Comparison of ENCODE assay signal across 8 cellular contexts in the genomic region with DNA sequence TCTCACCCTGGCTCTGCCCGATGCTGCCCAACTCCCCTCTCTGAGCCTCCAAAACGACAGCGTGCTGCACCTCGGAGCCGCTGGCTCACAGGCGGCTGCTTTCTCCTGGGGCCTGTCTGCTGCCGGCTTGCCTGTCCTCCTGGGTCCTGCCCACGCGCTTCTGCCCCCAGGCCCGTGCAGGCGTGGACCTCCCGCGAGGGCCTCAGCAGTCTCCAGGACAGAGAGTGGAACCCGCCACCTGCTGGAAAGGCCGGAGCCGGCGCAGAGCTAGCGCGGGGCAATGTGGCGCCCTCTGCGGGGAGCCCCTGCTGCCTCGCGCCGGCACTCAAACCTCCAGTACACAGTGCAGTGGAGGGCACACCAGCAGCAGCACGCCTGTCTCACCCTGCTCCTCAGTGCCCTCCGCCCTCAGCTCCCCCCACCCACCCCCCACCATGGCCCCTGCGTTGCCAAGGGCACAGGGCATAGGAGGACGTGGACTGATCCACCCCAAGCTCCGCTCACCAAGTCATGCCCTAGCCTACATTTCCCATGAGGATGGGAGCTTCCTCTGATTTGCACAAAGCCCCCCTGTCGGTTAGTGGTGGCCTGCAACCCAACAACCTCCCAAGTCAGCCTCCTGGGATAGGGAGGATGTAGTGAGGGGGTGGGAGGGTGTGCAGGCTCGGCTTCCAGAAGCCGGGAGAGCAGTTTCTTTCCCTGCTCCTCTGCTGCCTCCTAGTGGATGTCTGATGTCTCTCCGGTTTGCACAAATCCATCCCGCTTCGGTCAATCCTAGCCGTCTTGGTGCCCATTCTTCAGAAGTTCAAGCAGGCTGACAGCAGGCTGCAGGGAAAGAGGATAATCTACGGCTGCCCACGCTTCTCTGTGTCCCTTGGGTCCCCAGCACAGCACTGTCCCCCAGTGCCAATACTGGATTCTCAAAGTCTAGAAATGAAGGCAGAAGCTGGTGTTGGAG. TPM values are rescaled to one million over a fixed set of nuclear protein-coding genes. Genes with fewer than 3 reads are reported as not detected.
DNase-seq lines count a peak whose midpoint lies in the region; ATAC-seq lines count a peak whose summit lies in the region.

No MANE protein-coding gene starts in this region.

- H3K9me2 ChIP-seq in GM23248 (ENCODE audit: insufficient read depth), result no peaks in the 10 kb centered on the region

- H3K36me3 ChIP-seq in GM23248 (ENCODE audit: low read depth), result no peaks in the 10 kb centered on the region
- no peaks in the 10 kb centered on the region for H3K36me3 ChIP-seq in rectal smooth muscle tissue (ENCODE audit: control insufficient read depth, insufficient read depth, low read length)

- in situ Hi-C loops in GM23248 (cut with MboI), result loop anchor here (10.0 kb wide), 1 partner anchor 725 kb away; no protein-coding TSS in a partner anchor

- peaks cover 8% of the 10 kb centered on the region; the same call in 1 of the 2 replicates for H3F3A ChIP-seq in GM23248 (ENCODE audit: insufficient read depth)

- H3K4me3 Mint-ChIP-seq in T-helper 2 cell treated with Interferon-gamma antibody and Interleukin-4, amounts not matched to agents 5 μg/mL and 100 μg/mL, for 36 hours, result peak overlapping the region; percentile 78

- H3K4me2 ChIP-seq in GM23248 (ENCODE audit: unreplicated experiment), result peak overlapping the region; percentile 57

- H3K27me3 ChIP-seq in GM23248 (replicated peaks; ENCODE audit: insufficient read depth) (no peaks in the 10 kb centered on the region), rectal smooth muscle tissue (ENCODE audit: control insufficient read depth, insufficient read depth, low read length) (no peaks in the 10 kb centered on the region)

- no peaks in the 10 kb centered on the region for H4K20me1 ChIP-seq in GM23248 (ENCODE audit: insufficient read depth)

- peak; percentile 89 for DNase-seq in AG20443 (ENCODE audit: low spot score)
- DNase-seq in GM23248, result peak; percentile 92
- peak; percentile 59 for DNase-seq in NCI-H187 treated with DMSO at 0.1 percent for 48 hours (lab: John Stamatoyannopoulos, UW)
- peak; percentile 72 for DNase-seq in T-helper 2 cell treated with Interferon-gamma antibody and Interleukin-4, amounts not matched to agents 5 μg/mL and 100 μg/mL, for 36 hours (ENCODE audit: low spot score)
- peak; percentile 84 for DNase-seq in left ventricle myocardium superior

- H3K27ac Mint-ChIP-seq in T-helper 2 cell treated with Interferon-gamma antibody and Interleukin-4, amounts not matched to agents 5 μg/mL and 100 μg/mL, for 36 hours, result no peak overlapping the region

- WGBS in GM23248 (ENCODE audit: low coverage in 1 of 2, low lambda C conversion rate in 2 of 2, missing lambda C conversion rate in 2 of 2), 2 experiments, result 9 to 12% methylated on average over 34 to 38 of the region's 38 CpGs

- H3K9ac ChIP-seq in GM23248 (peak overlapping the region; percentile 60), rectal smooth muscle tissue (ENCODE audit: low read length) (no peak overlapping the region)

- no peaks in the 10 kb centered on the region for H3K9me3 ChIP-seq in GM23248 (ENCODE audit: low read depth)

- peak overlapping the region; percentile 67 for H2AFZ ChIP-seq in GM23248

- H3K4me3 ChIP-seq in GM23248 (peak overlapping the region; percentile 39; the same call in 1 of the 2 replicates), rectal smooth muscle tissue (ENCODE audit: low read length) (peak overlapping the region; percentile 54)

- H3K9me3 Mint-ChIP-seq in T-helper 2 cell treated with Interferon-gamma antibody and Interleukin-4, amounts not matched to agents 5 μg/mL and 100 μg/mL, for 36 hours, result no peaks in the 10 kb centered on the region

- intact Hi-C loops in left ventricle myocardium superior (cut with micrococcal nuclease), result loop anchor here (5.0 to 10.0 kb wide), 3 partner anchors 297 to 725 kb away; no protein-coding TSS in a partner anchor

- ATAC-seq in left ventricle myocardium superior, result peak; percentile 89
- ATAC-seq in GM21390 (IDR thresholded peaks at IDR 0.05; ENCODE audit: unreplicated experiment), result no peak

- H3K27me3 Mint-ChIP-seq in T-helper 2 cell treated with Interferon-gamma antibody and Interleukin-4, amounts not matched to agents 5 μg/mL and 100 μg/mL, for 36 hours (ENCODE audit: low read depth), result peaks cover 14% of the 10 kb centered on the region

- H3K79me2 ChIP-seq in GM23248 (ENCODE audit: insufficient read depth), result no peaks in the 10 kb centered on the region

- H3K36me3 Mint-ChIP-seq in T-helper 2 cell treated with Interferon-gamma antibody and Interleukin-4, amounts not matched to agents 5 μg/mL and 100 μg/mL, for 36 hours (ENCODE audit: low read depth), result no peaks in the 10 kb centered on the region

- H3K27ac ChIP-seq in GM23248, result no peak overlapping the region
- peak overlapping the region; percentile 9 for H3K27ac ChIP-seq in angular gyrus (ENCODE audit: low read depth, low read length)
- no peak overlapping the region for H3K27ac ChIP-seq in rectal smooth muscle tissue (ENCODE audit: low read depth, low read length)

- peaks cover 4% of the 10 kb centered on the region for H3K4me1 ChIP-seq in GM23248 (ENCODE audit: insufficient read depth)
- H3K4me1 ChIP-seq in rectal smooth muscle tissue (ENCODE audit: control insufficient read depth, insufficient read depth, low read length), result peaks cover 6% of the 10 kb centered on the region

- H3K4me1 Mint-ChIP-seq in T-helper 2 cell treated with Interferon-gamma antibody and Interleukin-4, amounts not matched to agents 5 μg/mL and 100 μg/mL, for 36 hours (ENCODE audit: low read depth), result peaks cover 9% of the 10 kb centered on the region

RNA-seq across cellular contexts. Expression of a gene that starts 25.2 kb away (rescaled TPM):
- total RNA-seq in GM23248 (2014; rRNA removed; shearing (Covaris generic)), result 5.5 and 12.9 TPM in 2 replicates
- polyA plus RNA-seq in GM23248 (2016; fragmentation: Nextera tagmentation; extraction: Ambion mirVana), result 17.5 and 19.8 TPM in 2 replicates
- 100 TPM for total RNA-seq in left ventricle myocardium superior

RNA-seq across cellular contexts. Expression of a gene that starts 30.9 kb away (rescaled TPM):
- total RNA-seq in GM23248 (2014; rRNA removed; shearing (Covaris generic)), result not detected in 2 replicates
- polyA plus RNA-seq in GM23248 (2016; fragmentation: Nextera tagmentation; extraction: Ambion mirVana), result not detected in 2 replicates
- total RNA-seq in left ventricle myocardium superior, result not detected

RNA-seq across cellular contexts. Expression of a gene that starts 45.6 kb away (rescaled TPM):
- total RNA-seq in GM23248 (2014; rRNA removed; shearing (Covaris generic)), result not detected in 2 replicates
- polyA plus RNA-seq in GM23248 (2016; fragmentation: Nextera tagmentation; extraction: Ambion mirVana), result 0.15 TPM in 1 of 2 replicates, not detected in the other
- not detected for total RNA-seq in left ventricle myocardium superior
